Comparison of ENCODE assay signal across 1 cellular context in the genomic region with DNA sequence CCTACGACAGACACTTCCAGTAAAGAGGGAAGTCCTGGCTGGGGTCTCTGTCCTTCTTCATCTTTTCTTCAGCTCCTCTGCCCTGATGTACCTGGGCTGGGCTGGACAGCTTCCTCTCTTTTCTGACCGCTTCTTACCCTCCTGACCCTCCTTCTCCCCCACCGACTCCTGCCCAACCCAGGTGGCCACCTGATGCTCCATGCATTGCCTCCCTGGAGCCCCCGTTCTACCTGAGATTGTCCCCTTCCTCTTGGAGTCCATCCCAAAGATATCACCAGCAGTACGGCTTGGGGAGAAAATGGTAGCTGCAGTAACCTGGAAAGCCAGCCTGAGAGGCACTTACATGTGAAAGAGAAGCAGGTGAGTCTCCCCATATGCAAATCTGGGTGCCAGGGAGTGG.
TF ChIP-seq lines count a peak whose summit lies in the region.

No MANE protein-coding gene starts in this region.

TF ChIP-seq in H1, 55 proteins besides CTCF, POLR2A, EP300 and RAD21:
- no peak for TF ChIP-seq POLR2AphosphoS5 (IDR thresholded peaks at IDR 0.05; ENCODE audit: low read depth, low read length)
- TF ChIP-seq GABPA (IDR thresholded peaks at IDR 0.05; ENCODE audit: borderline replicate concordance, insufficient read depth, low read length) = no peak
- no peak for TF ChIP-seq NANOG (IDR thresholded peaks at IDR 0.05; ENCODE audit: insufficient read depth, low read depth, low read length, poor library complexity, severe bottlenecking)
- no peak for TF ChIP-seq MAFK (IDR thresholded peaks at IDR 0.05; ENCODE audit: low read depth, low read length)
- no peak for TF ChIP-seq JUND (IDR thresholded peaks at IDR 0.05; ENCODE audit: low read length)
- TF ChIP-seq TCF12 (IDR thresholded peaks at IDR 0.05; ENCODE audit: low read depth, low read length) = no peak
- TF ChIP-seq SIN3A (conservative IDR thresholded peaks at IDR 0.05 in 1 of 2, IDR thresholded peaks at IDR 0.05 in 1 of 2; ENCODE audit: low read depth in 1 of 2, low read length in 2 of 2) = no peak
- TF ChIP-seq JUN (IDR thresholded peaks at IDR 0.05; ENCODE audit: low read depth, low read length) = no peak
- TF ChIP-seq KDM1A (IDR thresholded peaks at IDR 0.05; ENCODE audit: borderline replicate concordance, low read length) = no peak
- TF ChIP-seq KDM5A (IDR thresholded peaks at IDR 0.05; ENCODE audit: low read length) = no peak
- TF ChIP-seq, protein P1, sequence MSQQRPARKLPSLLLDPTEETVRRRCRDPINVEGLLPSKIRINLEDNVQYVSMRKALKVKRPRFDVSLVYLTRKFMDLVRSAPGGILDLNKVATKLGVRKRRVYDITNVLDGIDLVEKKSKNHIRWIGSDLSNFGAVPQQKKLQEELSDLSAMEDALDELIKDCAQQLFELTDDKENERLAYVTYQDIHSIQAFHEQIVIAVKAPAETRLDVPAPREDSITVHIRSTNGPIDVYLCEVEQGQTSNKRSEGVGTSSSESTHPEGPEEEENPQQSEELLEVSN (IDR thresholded peaks at IDR 0.05) = no peak
- TF ChIP-seq USF2 (IDR thresholded peaks at IDR 0.05; ENCODE audit: low read length) = no peak
- no peak for TF ChIP-seq TAF7 (optimal IDR thresholded peaks at IDR 0.05; ENCODE audit: borderline replicate concordance, low read depth, low read length)
- TF ChIP-seq RXRA (IDR thresholded peaks at IDR 0.05; ENCODE audit: insufficient read depth, low read depth, low read length) = no peak
- no peak for TF ChIP-seq HDAC6 (IDR thresholded peaks at IDR 0.05; ENCODE audit: low read depth, low read length)
- no peak for TF ChIP-seq GTF2F1 (IDR thresholded peaks at IDR 0.05; ENCODE audit: borderline replicate concordance, low read depth, low read length)
- TF ChIP-seq SP2 (IDR thresholded peaks at IDR 0.05; ENCODE audit: low read length) = no peak
- no peak for TF ChIP-seq CBX8 (IDR thresholded peaks at IDR 0.05; ENCODE audit: borderline replicate concordance, low read depth, low read length)
TF ChIP-seq in H1: peak in this region for 0.
